Comparison of ENCODE assay signal across 8 cellular contexts in genomic region chr11:123547180-123547579, GRCh38.
DNase-seq lines count a peak whose midpoint lies in the region; ATAC-seq and TF ChIP-seq lines count a peak whose summit lies in the region.
"Had no signal": no experiment of that assay in that cellular context is flagged by ENCODE, and none has a peak within 500 bp of the region (broad histone marks: within the 10 kb centered on the region; RNA-seq: fewer than 3 reads in every experiment).

No MANE protein-coding gene starts in this region.

- H3K27me3 ChIP-seq in upper lobe of right lung: no peaks in the 10 kb centered on the region
- H3K27me3 ChIP-seq: breast epithelium had no signal

- H3K36me3 ChIP-seq in upper lobe of right lung: no peaks in the 10 kb centered on the region
- H3K36me3 ChIP-seq: breast epithelium had no signal

- H3K4me1 ChIP-seq in upper lobe of right lung: no peaks in the 10 kb centered on the region
- H3K4me1 ChIP-seq: breast epithelium had no signal

- no peaks in the 10 kb centered on the region for H3K9me3 ChIP-seq in upper lobe of right lung
- H3K9me3 ChIP-seq: breast epithelium had no signal

- no peak overlapping the region for H3K27ac ChIP-seq in upper lobe of right lung
- H3K27ac ChIP-seq: breast epithelium had no signal

- ATAC-seq in GM19324 (IDR thresholded peaks at IDR 0.05; ENCODE audit: low FRiP score, unreplicated experiment): peak; percentile 47
- ATAC-seq in HG02763 (IDR thresholded peaks at IDR 0.05; ENCODE audit: unreplicated experiment): peak; percentile 79
- ATAC-seq in HG03565 (IDR thresholded peaks at IDR 0.05; ENCODE audit: unreplicated experiment): peak; percentile 93
- ATAC-seq in upper lobe of right lung: peak; percentile 75

- no peak for TF ChIP-seq CTCF in upper lobe of right lung (IDR thresholded peaks at IDR 0.05)

- DNase-seq in upper lobe of right lung (no peak), NCI-H524 (lab: John Stamatoyannopoulos, UW) (no peak), occipital lobe (lab: John Stamatoyannopoulos, UW) (no peak), AG20443 (ENCODE audit: low spot score) (no peak)

- intact Hi-C loops in upper lobe of right lung (cut with DNase I): no loop called here

- H3K4me3 ChIP-seq in upper lobe of right lung: no peak overlapping the region
- H3K4me3 ChIP-seq: breast epithelium had no signal
